19 cellular contexts compared by ENCODE assay signal in the genomic region with DNA sequence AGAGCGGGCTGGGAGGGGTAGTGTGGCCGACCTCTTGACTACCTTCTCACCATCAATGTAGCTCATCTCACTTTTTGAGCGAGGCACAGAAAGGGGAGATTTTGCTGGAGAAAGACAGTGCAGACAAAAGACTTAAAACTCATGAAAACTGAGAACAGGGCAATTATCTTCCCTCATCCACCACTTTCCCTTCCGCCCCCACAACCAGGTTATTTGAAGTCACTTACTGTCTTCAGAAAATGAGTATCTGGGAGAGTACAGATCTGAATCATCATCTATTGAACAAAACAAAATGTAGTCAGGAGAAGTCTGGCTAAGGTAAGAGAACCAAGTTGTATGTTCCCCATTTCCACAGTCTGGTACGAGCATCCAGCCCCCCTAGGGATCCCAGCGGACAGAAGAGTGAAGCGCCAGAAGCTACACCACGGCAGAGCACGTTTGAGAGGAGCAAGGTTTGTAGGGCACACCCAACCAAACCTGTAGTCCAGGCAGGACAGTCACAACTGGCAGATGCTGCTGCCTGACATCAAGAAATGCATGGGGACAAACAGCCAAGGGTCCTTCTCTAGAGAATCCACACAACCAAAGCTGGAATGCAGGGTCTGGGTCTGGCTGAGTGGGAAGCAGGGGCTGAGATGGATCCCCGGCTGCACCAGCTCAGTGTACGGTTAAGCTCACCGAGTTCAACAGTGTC.
DNase-seq lines count a peak whose midpoint lies in the region; ATAC-seq and TF ChIP-seq lines count a peak whose summit lies in the region.
"Had no signal": no experiment of that assay in that cellular context is flagged by ENCODE, and none has a peak within 500 bp of the region (broad histone marks: within the 10 kb centered on the region; RNA-seq: fewer than 3 reads in every experiment).

No MANE protein-coding gene starts in this region.

- 95% methylated on average over 12 of the region's 12 CpGs for WGBS in suprapubic skin

- peaks cover 8% of the 10 kb centered on the region for H3K4me1 Mint-ChIP-seq in activated T-helper 1 cell treated with anti-CD3 and anti-CD28 coated beads, Interleukin-12 subunit alpha, Interleukin-12 subunit beta, Interleukin-2, Interleukin-4 antibody, amounts not matched to agents 30 ng/mL and 10 ng/mL and 1 ng/mL, durations not matched to agents 14 hours and 24 hours and 36 hours (ENCODE audit: low read depth)
- peaks cover 10% of the 10 kb centered on the region for H3K4me1 Mint-ChIP-seq in stimulated activated naive CD8-positive, alpha-beta T cell treated with anti-CD3 and anti-CD28 coated beads, Interleukin-15, amount 100 ng/mL, for 72 hours
- H3K4me1 Mint-ChIP-seq: CD8-positive, alpha-beta memory T cell; central memory CD8-positive, alpha-beta T cell had no signal

- intact Hi-C loops in activated T-helper 1 cell treated with anti-CD3 and anti-CD28 coated beads, Interleukin-12 subunit alpha, Interleukin-12 subunit beta, Interleukin-2, Interleukin-4 antibody, amounts not matched to agents 30 ng/mL and 10 ng/mL and 1 ng/mL, durations not matched to agents 14 hours and 24 hours and 36 hours (cut with micrococcal nuclease) = no loop called here

- no peak overlapping the region for H3K4me3 ChIP-seq in suprapubic skin
- H3K4me3 ChIP-seq: ovary had no signal

- TF ChIP-seq POLR2A in suprapubic skin (IDR thresholded peaks at IDR 0.05) = no peak

- no peaks in the 10 kb centered on the region for H3K27me3 ChIP-seq in suprapubic skin
- H3K27me3 ChIP-seq: ovary had no signal

- H3K4me1 ChIP-seq in suprapubic skin = peaks cover 6% of the 10 kb centered on the region

- no peaks in the 10 kb centered on the region for H3K9me3 Mint-ChIP-seq in activated naive CD4-positive, alpha-beta T cell treated with anti-CD3 and anti-CD28 coated beads, Interleukin-2, amount 50 U/mL, for 72 hours
- no peaks in the 10 kb centered on the region for H3K9me3 Mint-ChIP-seq in activated T-helper 1 cell treated with anti-CD3 and anti-CD28 coated beads, Interleukin-12 subunit alpha, Interleukin-12 subunit beta, Interleukin-2, Interleukin-4 antibody, amounts not matched to agents 30 ng/mL and 10 ng/mL and 1 ng/mL, durations not matched to agents 14 hours and 24 hours and 36 hours
- no peaks in the 10 kb centered on the region for H3K9me3 Mint-ChIP-seq in stimulated activated naive CD8-positive, alpha-beta T cell treated with anti-CD3 and anti-CD28 coated beads, Interleukin-15, amount 100 ng/mL, for 72 hours
- H3K9me3 Mint-ChIP-seq: activated CD4-positive, alpha-beta T cell treated with anti-CD3 and anti-CD28 coated beads, Interleukin-2, amount 10 ng/mL, durations not matched to agents 24 days and 14 days; CD8-positive, alpha-beta memory T cell; central memory CD8-positive, alpha-beta T cell; naive thymus-derived CD8-positive, alpha-beta T cell had no signal

- H3K27ac ChIP-seq in suprapubic skin = no peak overlapping the region
- H3K27ac ChIP-seq: ovary had no signal

- ATAC-seq in activated naive CD4-positive, alpha-beta T cell treated with anti-CD3 and anti-CD28 coated beads, Interleukin-2, amount 50 U/mL, for 72 hours = peak; percentile 74 to 95
- no peak for ATAC-seq in left lobe of liver
- peak; percentile 83 for ATAC-seq in stimulated activated naive CD8-positive, alpha-beta T cell treated with anti-CD3 and anti-CD28 coated beads, Interleukin-15, amount 100 ng/mL, for 72 hours
- ATAC-seq: naive thymus-derived CD8-positive, alpha-beta T cell had no signal

- peak in 1 of 2 donors; percentile 43 for DNase-seq in activated naive CD4-positive, alpha-beta T cell treated with anti-CD3 and anti-CD28 coated beads, Interleukin-2, amount 50 U/mL, for 72 hours (ENCODE audit: low spot score in 2 of 2)
- no peak for DNase-seq in activated naive CD4-positive, alpha-beta T cell treated with anti-CD3 and anti-CD28 coated beads, Interleukin-2, amount 50 U/mL, for 16 hours
- DNase-seq in activated T-helper 1 cell treated with anti-CD3 and anti-CD28 coated beads, Interleukin-12 subunit alpha, Interleukin-12 subunit beta, Interleukin-2, Interleukin-4 antibody, amounts not matched to agents 30 ng/mL and 10 ng/mL and 1 ng/mL, durations not matched to agents 14 hours and 24 hours and 36 hours (ENCODE audit: low spot score) = no peak
- DNase-seq in left lobe of liver (ENCODE audit: low spot score) (peak; percentile 28), DMS53 treated with DMSO at 0.1 percent for 48 hours (lab: John Stamatoyannopoulos, UW; ENCODE audit: unreplicated experiment) (no peak), ureter (ENCODE audit: low spot score) (no peak), suprapubic skin (ENCODE audit: low spot score in 2 of 2) (no peak)
- DNase-seq in stimulated activated naive CD8-positive, alpha-beta T cell treated with anti-CD3 and anti-CD28 coated beads, Interleukin-15, amount 100 ng/mL, for 72 hours = peak; percentile 9 to 39
- DNase-seq: activated CD4-positive, alpha-beta T cell treated with anti-CD3 and anti-CD28 coated beads, Interleukin-2, amount 10 ng/mL, durations not matched to agents 24 days and 14 days; amniotic stem cell; CD8-positive, alpha-beta memory T cell; DMS79; effector CD4-positive, alpha-beta T cell; naive thymus-derived CD8-positive, alpha-beta T cell; NCI-H1092; NCI-H2029; ovary; trophoblast cell had no signal

- no peaks in the 10 kb centered on the region for H3K36me3 Mint-ChIP-seq in activated naive CD4-positive, alpha-beta T cell treated with anti-CD3 and anti-CD28 coated beads, Interleukin-2, amount 50 U/mL, for 72 hours
- H3K36me3 Mint-ChIP-seq in activated T-helper 1 cell treated with anti-CD3 and anti-CD28 coated beads, Interleukin-12 subunit alpha, Interleukin-12 subunit beta, Interleukin-2, Interleukin-4 antibody, amounts not matched to agents 30 ng/mL and 10 ng/mL and 1 ng/mL, durations not matched to agents 14 hours and 24 hours and 36 hours (ENCODE audit: low read depth) = no peaks in the 10 kb centered on the region

- no peak for TF ChIP-seq CTCF in suprapubic skin (IDR thresholded peaks at IDR 0.05)

- no peak for TF ChIP-seq EP300 in suprapubic skin (IDR thresholded peaks at IDR 0.05)

- H3K27ac Mint-ChIP-seq in activated naive CD4-positive, alpha-beta T cell treated with anti-CD3 and anti-CD28 coated beads, Interleukin-2, amount 50 U/mL, for 72 hours = peak overlapping the region in 1 of 2 donors; percentile 54
- H3K27ac Mint-ChIP-seq in activated T-helper 1 cell treated with anti-CD3 and anti-CD28 coated beads, Interleukin-12 subunit alpha, Interleukin-12 subunit beta, Interleukin-2, Interleukin-4 antibody, amounts not matched to agents 30 ng/mL and 10 ng/mL and 1 ng/mL, durations not matched to agents 14 hours and 24 hours and 36 hours = peak overlapping the region; percentile 13
- H3K27ac Mint-ChIP-seq in stimulated activated naive CD8-positive, alpha-beta T cell treated with anti-CD3 and anti-CD28 coated beads, Interleukin-15, amount 100 ng/mL, for 72 hours = peak overlapping the region in 1 of 2 donors; percentile 48
- H3K27ac Mint-ChIP-seq: activated CD4-positive, alpha-beta T cell treated with anti-CD3 and anti-CD28 coated beads, Interleukin-2, amount 10 ng/mL, durations not matched to agents 24 days and 14 days had no signal

- peaks cover 10% of the 10 kb centered on the region for H3K27me3 Mint-ChIP-seq in activated T-helper 1 cell treated with anti-CD3 and anti-CD28 coated beads, Interleukin-12 subunit alpha, Interleukin-12 subunit beta, Interleukin-2, Interleukin-4 antibody, amounts not matched to agents 30 ng/mL and 10 ng/mL and 1 ng/mL, durations not matched to agents 14 hours and 24 hours and 36 hours (ENCODE audit: insufficient read depth)
- peaks cover 8% of the 10 kb centered on the region for H3K27me3 Mint-ChIP-seq in stimulated activated naive CD8-positive, alpha-beta T cell treated with anti-CD3 and anti-CD28 coated beads, Interleukin-15, amount 100 ng/mL, for 72 hours
- H3K27me3 Mint-ChIP-seq: naive thymus-derived CD8-positive, alpha-beta T cell had no signal

- H3K9me3 ChIP-seq in suprapubic skin = no peaks in the 10 kb centered on the region
- H3K9me3 ChIP-seq: ovary had no signal

- H3K36me3 ChIP-seq in suprapubic skin = peaks cover 45% of the 10 kb centered on the region
- H3K36me3 ChIP-seq: ovary had no signal

- H3K4me3 Mint-ChIP-seq in activated T-helper 1 cell treated with anti-CD3 and anti-CD28 coated beads, Interleukin-12 subunit alpha, Interleukin-12 subunit beta, Interleukin-2, Interleukin-4 antibody, amounts not matched to agents 30 ng/mL and 10 ng/mL and 1 ng/mL, durations not matched to agents 14 hours and 24 hours and 36 hours = no peak overlapping the region
- H3K4me3 Mint-ChIP-seq in stimulated activated naive CD8-positive, alpha-beta T cell treated with anti-CD3 and anti-CD28 coated beads, Interleukin-15, amount 100 ng/mL, for 72 hours = peak overlapping the region; percentile 31 to 37
- H3K4me3 Mint-ChIP-seq: activated CD4-positive, alpha-beta T cell treated with anti-CD3 and anti-CD28 coated beads, Interleukin-2, amount 10 ng/mL, durations not matched to agents 24 days and 14 days; CD8-positive, alpha-beta memory T cell; central memory CD8-positive, alpha-beta T cell; naive thymus-derived CD8-positive, alpha-beta T cell had no signal

Comparison
In these comparisons a context has a peak if more than half of its experiments do, and no peak if none do; other contexts are left out.
1. DNase-seq: peak in left lobe of liver (single experiment) and stimulated activated naive CD8-positive, alpha-beta T cell treated with anti-CD3 and anti-CD28 coated beads, Interleukin-15, amount 100 ng/mL, for 72 hours (2 of 2); none in activated naive CD4-positive, alpha-beta T cell treated with anti-CD3 and anti-CD28 coated beads, Interleukin-2, amount 50 U/mL, for 16 hours (single experiment), activated T-helper 1 cell treated with anti-CD3 and anti-CD28 coated beads, Interleukin-12 subunit alpha, Interleukin-12 subunit beta, Interleukin-2, Interleukin-4 antibody, amounts not matched to agents 30 ng/mL and 10 ng/mL and 1 ng/mL, durations not matched to agents 14 hours and 24 hours and 36 hours (single experiment), DMS53 treated with DMSO at 0.1 percent for 48 hours (single experiment), ureter (single experiment) and suprapubic skin (0 of 2).